Comparison of ENCODE assay signal across 7 cellular contexts in the genomic region with DNA sequence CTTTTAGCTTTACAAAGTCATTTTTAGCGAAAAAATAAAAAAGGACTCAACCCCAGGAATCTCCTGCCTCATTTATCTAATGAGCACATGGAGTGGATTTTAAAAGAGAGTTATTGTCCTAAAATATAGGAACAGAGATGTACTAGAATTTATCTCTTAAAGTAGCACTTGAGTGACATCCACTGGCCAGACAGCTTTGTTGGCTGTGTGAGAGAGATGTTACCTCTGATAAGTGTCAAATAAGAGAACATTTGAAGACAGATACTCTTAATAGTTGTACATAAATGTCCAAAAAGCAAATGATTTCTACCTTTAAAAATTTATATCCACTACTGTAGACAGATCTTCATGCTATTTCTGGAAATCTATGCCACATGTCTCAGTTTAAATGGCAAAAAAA. TPM values are rescaled to one million over a fixed set of nuclear protein-coding genes. Genes with fewer than 3 reads are reported as not detected.
DNase-seq lines count a peak whose midpoint lies in the region; ATAC-seq and TF ChIP-seq lines count a peak whose summit lies in the region.

No MANE protein-coding gene starts in this region.

- TF ChIP-seq POLR2A in prostate gland (IDR thresholded peaks at IDR 0.05), result no peak

- peak; percentile 49 for TF ChIP-seq CTCF in GM13977 (IDR thresholded peaks at IDR 0.05; ENCODE audit: extremely low read depth, insufficient read depth, missing control alignments)
- peak; percentile 42 for TF ChIP-seq CTCF in cardiac fibroblast (IDR thresholded peaks at IDR 0.05; ENCODE audit: low read depth, low read length)
- peak in 3 of 4 experiments; percentile 40 to 62 (median 59) for TF ChIP-seq CTCF in prostate gland (IDR thresholded peaks at IDR 0.05)

- 87% methylated on average over 1 of the region's 1 CpG for WGBS in prostate gland

- intact Hi-C loops in prostate gland (cut with DNase I) (loop anchor here (2.0 kb wide), 1 partner anchor 131 kb away; no protein-coding TSS in a partner anchor), posterior cingulate gyrus (cut with DNase I) (no loop called here)

- no peaks in the 10 kb centered on the region for H3K27me3 ChIP-seq in prostate gland (replicated peaks; ENCODE audit: insufficient read depth)

- no peaks in the 10 kb centered on the region for H3K9me3 ChIP-seq in prostate gland

- no peak for ATAC-seq in GM21576 (IDR thresholded peaks at IDR 0.05; ENCODE audit: unreplicated experiment)

- DNase-seq in GM13977 (ENCODE audit: low spot score) (no peak), NCI-H1694 (lab: John Stamatoyannopoulos, UW) (peak; percentile 58), cardiac fibroblast (ENCODE audit: low read depth in 2 of 2) (peak; percentile 78 to 80), prostate gland (ENCODE audit: low spot score) (peak; percentile 51), posterior cingulate gyrus (no peak), NCI-H524 treated with DMSO at 0.1 percent for 48 hours (lab: John Stamatoyannopoulos, UW) (no peak)

- in situ Hi-C loops in GM13977 (cut with MboI; ENCODE audit: low pct_unique_long_range_greater_than_20kb, low sequenced_read_pairs, unreplicated experiment), result no loop called here

- peaks cover 4% of the 10 kb centered on the region for H3K4me1 ChIP-seq in prostate gland (replicated peaks)

- no peaks in the 10 kb centered on the region for H3K36me3 ChIP-seq in prostate gland

- H3K27ac ChIP-seq in prostate gland, result no peak overlapping the region

- H3K4me3 ChIP-seq in cardiac fibroblast (replicated peaks in 1 of 2; ENCODE audit: low read depth in 2 of 2, low read length in 2 of 2) (no peak overlapping the region), prostate gland (no peak overlapping the region)

RNA-seq across cellular contexts. Expression of gene MFSD1, which starts 12.3 kb away (rescaled TPM):
- 10 to 100 TPM; 58.6 to 92.7 TPM for total RNA-seq in prostate gland

RNA-seq across cellular contexts. Expression of gene RARRES1, which starts 57.3 kb away (rescaled TPM):
- total RNA-seq in prostate gland, result 100 to 1,000 TPM in 1 of 2 donors, 10 to 100 TPM in 1; 67.9 to 138 TPM

Comparison
In these comparisons a context has a peak if more than half of its experiments do, and no peak if none do; other contexts are left out.
1. DNase-seq: peak in NCI-H1694 (single experiment), cardiac fibroblast (2 of 2) and prostate gland (single experiment); none in GM13977 (single experiment), posterior cingulate gyrus (0 of 10) and NCI-H524 treated with DMSO at 0.1 percent for 48 hours (single experiment).
2. Peak in every context shown above with its lines, with median percentiles within 50 percentile points of each other: CTCF ChIP-seq.